Comparison of ENCODE assay signal across 24 cellular contexts in genomic region chr11:45513806-45514340, GRCh38.
"Had no signal": no experiment of that assay in that cellular context is flagged by ENCODE, and none has a peak within 500 bp of the region (broad histone marks: within the 10 kb centered on the region; RNA-seq: fewer than 3 reads in every experiment).

No MANE protein-coding gene starts in this region.

- H3K27ac ChIP-seq: epithelial cell of prostate, esophagus squamous epithelium, heart right ventricle, left lung, lower lobe of right lung, neural progenitor cell, suprapubic skin, tibial artery had no signal

- H3K4me1 ChIP-seq: esophagus squamous epithelium, heart right ventricle, left lung, lower lobe of right lung, suprapubic skin, tibial artery had no signal

- FAIRE-seq: bronchial epithelial cell, endometrium had no signal

- DNase-seq: activated CD8-positive, alpha-beta T cell treated with anti-CD3 and anti-CD28 coated beads, Interleukin-2, amount 10 ng/mL, durations not matched to agents 7 days and 5 days; activated effector memory CD4-positive, alpha-beta T cell treated with Interleukin-2 at 50 U/mL for 16 hours; activated naive CD4-positive, alpha-beta T cell treated with Interleukin-2 at 50 U/mL for 16 hours; anterior cingulate cortex; dermis blood vessel endothelial cell; effector CD4-positive, alpha-beta T cell; esophagus squamous epithelium; foreskin melanocyte; heart right ventricle; left lung; lower lobe of right lung; mesenchymal stem cell; natural killer cell; posterior cingulate gyrus; right cardiac atrium; stimulated activated CD4-positive, alpha-beta T cell treated with anti-CD3 and anti-CD28 coated beads, Interleukin-15, amount 100 ng/mL, for 24 hours; stimulated activated naive CD4-positive, alpha-beta T cell; T-helper 9 cell had no signal

- H3K9me3 ChIP-seq: esophagus squamous epithelium, heart right ventricle, left lung, lower lobe of right lung, suprapubic skin, tibial artery had no signal

- H3K27me3 ChIP-seq: heart right ventricle, left lung, suprapubic skin had no signal

- H2AFZ ChIP-seq: neural progenitor cell had no signal

- H3K9ac ChIP-seq: neural progenitor cell had no signal

- H3K4me2 ChIP-seq: neural progenitor cell had no signal

- ATAC-seq: activated CD8-positive, alpha-beta T cell treated with anti-CD3 and anti-CD28 coated beads, Interleukin-2, amount 10 ng/mL, durations not matched to agents 7 days and 5 days; heart right ventricle; left lung; lower lobe of right lung; natural killer cell; right cardiac atrium had no signal

- H3K4me3 ChIP-seq: esophagus squamous epithelium, heart right ventricle, left lung, lower lobe of right lung, neural progenitor cell, suprapubic skin, tibial artery had no signal

- H3K36me3 ChIP-seq: esophagus squamous epithelium, heart right ventricle, left lung, lower lobe of right lung, neural progenitor cell, suprapubic skin, tibial artery had no signal
